13 cellular contexts compared by ENCODE assay signal in genomic region chr9:93456504-93456903, GRCh38. TPM values are rescaled to one million over a fixed set of nuclear protein-coding genes. Genes with fewer than 3 reads are reported as not detected.
DNase-seq lines count a peak whose midpoint lies in the region; ATAC-seq, FAIRE-seq and TF ChIP-seq lines count a peak whose summit lies in the region.
"Had no signal": no experiment of that assay in that cellular context is flagged by ENCODE, and none has a peak within 500 bp of the region (broad histone marks: within the 10 kb centered on the region; RNA-seq: fewer than 3 reads in every experiment).

No MANE protein-coding gene starts in this region.

- dilution Hi-C loops in keratinocyte (cut with MboI; ENCODE audit: extremely low pct_ligation_motif_present, low sequenced_read_pairs), result no loop called here

- POLR2A ChIA-PET in HEK293 (lab: Yijun Ruan, JAX), result no interaction called here

- peak overlapping the region; percentile 38 for H3K4me2 ChIP-seq in keratinocyte (ENCODE audit: control insufficient read depth, extremely low read depth, insufficient read depth, low read depth, low read length)

- H3K4me3 Mint-ChIP-seq in CD14-positive monocyte, result no peak overlapping the region
- H3K4me3 Mint-ChIP-seq in T-helper 2 cell treated with Interferon-gamma antibody and Interleukin-4, amounts not matched to agents 5 μg/mL and 100 μg/mL, for 36 hours, result peak overlapping the region; percentile 54

- H3K27ac ChIP-seq in HEK293 (ENCODE audit: extremely low read depth, low read depth, low read length) (no peak overlapping the region), keratinocyte (ENCODE audit: control insufficient read depth, insufficient read depth, low read length) (no peak overlapping the region)
- H3K27ac ChIP-seq: foreskin keratinocyte had no signal

- peaks cover 0 to 2% (median 0%) of the 10 kb centered on the region in 7 donors for H3K9me3 Mint-ChIP-seq in CD14-positive monocyte
- no peaks in the 10 kb centered on the region for H3K9me3 Mint-ChIP-seq in T-helper 2 cell treated with Interferon-gamma antibody and Interleukin-4, amounts not matched to agents 5 μg/mL and 100 μg/mL, for 36 hours

- peaks cover 15% of the 10 kb centered on the region for H4K20me1 ChIP-seq in keratinocyte (ENCODE audit: control insufficient read depth, extremely low read depth, insufficient read depth, low read length)

- peaks cover 94% of the 10 kb centered on the region for H3K79me2 ChIP-seq in keratinocyte (ENCODE audit: control insufficient read depth, insufficient read depth, low read length)

- intact Hi-C loops in CD14-positive monocyte (cut with micrococcal nuclease), result loop anchor here (10.0 kb wide), 2 partner anchors 362 to 492 kb away; partner anchors contain the start of gene CARD19 (in 2 of the 2)

- H2AFZ ChIP-seq in keratinocyte (ENCODE audit: control insufficient read depth, low read length), result no peak overlapping the region

- H3K27me3 ChIP-seq in keratinocyte (ENCODE audit: control insufficient read depth, extremely low read depth, insufficient read depth, low read length), result no peaks in the 10 kb centered on the region
- H3K27me3 ChIP-seq: foreskin keratinocyte had no signal

- H3K36me3 Mint-ChIP-seq in CD14-positive monocyte, result peaks cover 15 to 16% of the 10 kb centered on the region in 2 donors
- peaks cover 53% of the 10 kb centered on the region for H3K36me3 Mint-ChIP-seq in T-helper 2 cell treated with Interferon-gamma antibody and Interleukin-4, amounts not matched to agents 5 μg/mL and 100 μg/mL, for 36 hours (ENCODE audit: low read depth)

- H3K27me3 Mint-ChIP-seq in CD14-positive monocyte (ENCODE audit: low read depth in 3 of 3), result no peaks in the 10 kb centered on the region
- no peaks in the 10 kb centered on the region for H3K27me3 Mint-ChIP-seq in T-helper 2 cell treated with Interferon-gamma antibody and Interleukin-4, amounts not matched to agents 5 μg/mL and 100 μg/mL, for 36 hours (ENCODE audit: low read depth)

- H3K9ac ChIP-seq in keratinocyte (ENCODE audit: control insufficient read depth, extremely low read depth, insufficient read depth, low read length), result no peak overlapping the region

- H3K4me1 ChIP-seq in HEK293 (ENCODE audit: control insufficient read depth, insufficient read depth, low read length) (peaks cover 10% of the 10 kb centered on the region), keratinocyte (ENCODE audit: control insufficient read depth, extremely low read depth, insufficient read depth, low read length) (peaks cover 34% of the 10 kb centered on the region)

- FAIRE-seq in keratinocyte (lab: Jason Lieb, UNC) (no peak), urothelium cell line (lab: Jason Lieb, UNC) (no peak)

- DNase-seq in CD14-positive monocyte (ENCODE audit: low spot score) (no peak), keratinocyte (ENCODE audit: low read depth, low spot score) (no peak), urothelium cell line (ENCODE audit: low spot score) (no peak), OCI-M1 (lab: John Stamatoyannopoulos, UW) (no peak), hippocampal formation (lab: John Stamatoyannopoulos, UW) (no peak)
- no peak for DNase-seq in T-helper 2 cell treated with Interferon-gamma antibody and Interleukin-4, amounts not matched to agents 5 μg/mL and 100 μg/mL, for 36 hours (ENCODE audit: low spot score)
- DNase-seq: activated effector memory CD4-positive, alpha-beta T cell treated with anti-CD3 and anti-CD28 coated beads, Interleukin-2, amount 50 U/mL, for 16 hours; cortex of kidney; foreskin keratinocyte; NCI-H1105 treated with DMSO at 0.1 percent for 48 hours; substantia nigra had no signal

- H3K9me3 ChIP-seq in HEK293 (ENCODE audit: control insufficient read depth, insufficient read depth, low read depth, low read length) (no peaks in the 10 kb centered on the region), keratinocyte (ENCODE audit: control insufficient read depth, low read depth, low read length) (no peaks in the 10 kb centered on the region)

- TF ChIP-seq CTCF in CD14-positive monocyte (IDR thresholded peaks at IDR 0.05) (no peak), HEK293 (tag by site-specific recombination; IDR thresholded peaks at IDR 0.05) (no peak), keratinocyte (optimal IDR thresholded peaks at IDR 0.05 in 1 of 3, IDR thresholded peaks at IDR 0.05 in 1 of 3, conservative IDR thresholded peaks at IDR 0.05 in 1 of 3; ENCODE audit: extremely low read depth in 1 of 3, insufficient read depth in 2 of 3, low read length in 3 of 3) (no peak)

- no peaks in the 10 kb centered on the region for H3K9me1 ChIP-seq in keratinocyte (ENCODE audit: control insufficient read depth, extremely low read depth, insufficient read depth, low read length)

- peak overlapping the region; percentile 79 to 90 (median 86) for H3K27ac Mint-ChIP-seq in CD14-positive monocyte
- H3K27ac Mint-ChIP-seq in T-helper 2 cell treated with Interferon-gamma antibody and Interleukin-4, amounts not matched to agents 5 μg/mL and 100 μg/mL, for 36 hours, result peak overlapping the region; percentile 67

- H3K4me1 Mint-ChIP-seq in CD14-positive monocyte, result peaks cover 69% of the 10 kb centered on the region
- peaks cover 63% of the 10 kb centered on the region for H3K4me1 Mint-ChIP-seq in T-helper 2 cell treated with Interferon-gamma antibody and Interleukin-4, amounts not matched to agents 5 μg/mL and 100 μg/mL, for 36 hours (ENCODE audit: low read depth)

- H3K36me3 ChIP-seq in HEK293 (ENCODE audit: control insufficient read depth in 2 of 2, insufficient read depth in 1 of 2, low read length in 2 of 2), result peaks cover 0 to 8% of the 10 kb centered on the region in 2 experiments; a peak in 1 of 3 replicates
- H3K36me3 ChIP-seq in keratinocyte (ENCODE audit: control insufficient read depth in 2 of 2, extremely low read depth in 1 of 2, insufficient read depth in 2 of 2, low read length in 2 of 2), result peaks cover 2 to 4% of the 10 kb centered on the region in 2 experiments

- ATAC-seq in HG02763 (IDR thresholded peaks at IDR 0.05; ENCODE audit: unreplicated experiment), result no peak
- ATAC-seq: foreskin keratinocyte had no signal

- no peak overlapping the region for H3K4me3 ChIP-seq in HEK293 (ENCODE audit: low read depth, low read length)
- no peak overlapping the region for H3K4me3 ChIP-seq in keratinocyte (ENCODE audit: control insufficient read depth in 2 of 3, extremely low read depth in 1 of 3, insufficient read depth in 2 of 3, low read depth in 1 of 3, low read length in 3 of 3)

- CTCF ChIA-PET in HEK293 (lab: Yijun Ruan, JAX), result interaction anchor here (0.6 to 1.0 kb wide), 2 partner anchors 27 to 40 kb away, joined by 3 to 4 read pairs; no protein-coding TSS in a partner anchor

TF ChIP-seq in HEK293, 187 proteins besides CTCF, POLR2A, EP300 and RAD21:
- TF ChIP-seq ZNF280C (tag by site-specific recombination; IDR thresholded peaks at IDR 0.05) (no peak), ZNF274 (IDR thresholded peaks at IDR 0.05; ENCODE audit: low read length) (no peak), ZNF274 (tag by site-specific recombination; IDR thresholded peaks at IDR 0.05; ENCODE audit: borderline replicate concordance) (no peak), ZNF658 (tag by site-specific recombination; IDR thresholded peaks at IDR 0.05) (no peak), ZNF837 (tag by site-specific recombination; IDR thresholded peaks at IDR 0.05) (no peak), ZNF664 (tag by site-specific recombination; IDR thresholded peaks at IDR 0.05) (peak; percentile 82)

RNA-seq across cellular contexts. Expression of gene FAM120AOS, which starts 3.1 kb away (rescaled TPM):
- 10 to 100 TPM; 41.6 to 47.7 TPM for polyA plus RNA-seq in CD14-positive monocyte
- polyA plus RNA-seq in keratinocyte, result 15.6 to 18.6 TPM (median 16.1 TPM) in 3 replicates
- 8.2 TPM for polyA plus RNA-seq in keratinocyte (2011; ENCODE audit: low read depth)
- polyA plus RNA-seq in keratinocyte (2011; cell fraction: cytosol; rRNA removed), result 11.9 and 20.7 TPM in 2 replicates
- polyA plus RNA-seq in keratinocyte (2011; cell fraction: nucleus; rRNA removed), result 12.7 and 14.1 TPM in 2 replicates
- 11.6 and 13.0 TPM in 2 replicates for polyA plus RNA-seq in keratinocyte (2012; ENCODE audit: low replicate concordance)
- 4.4 to 11.1 TPM (median 8.6 TPM) in 3 replicates for polyA minus RNA-seq in keratinocyte
- 9.8 TPM for polyA minus RNA-seq in keratinocyte (2011; cell fraction: cytosol; rRNA and poly(A)+ RNA removed)
- polyA minus RNA-seq in keratinocyte (2011; cell fraction: nucleus; rRNA and poly(A)+ RNA removed), result 4.3 and 5.7 TPM in 2 replicates

RNA-seq across cellular contexts. Expression of gene FAM120A, which starts 5.0 kb away (rescaled TPM):
- polyA plus RNA-seq in CD14-positive monocyte (10 to 100 TPM; 10.4 to 12.7 TPM), keratinocyte (51.6 to 88.3 TPM (median 79.2 TPM) in 3 replicates)
- polyA plus RNA-seq in keratinocyte (2011; ENCODE audit: low read depth), result 17.0 TPM
- polyA plus RNA-seq in keratinocyte (2011; cell fraction: cytosol; rRNA removed), result 67.8 and 81.6 TPM in 2 replicates
- 78.2 and 93.4 TPM in 2 replicates for polyA plus RNA-seq in keratinocyte (2011; cell fraction: nucleus; rRNA removed)
- polyA plus RNA-seq in keratinocyte (2012; ENCODE audit: low replicate concordance), result 28.9 and 92.0 TPM in 2 replicates
- 161 to 235 TPM (median 181 TPM) in 3 replicates for polyA minus RNA-seq in keratinocyte
- 184 TPM for polyA minus RNA-seq in keratinocyte (2011; cell fraction: cytosol; rRNA and poly(A)+ RNA removed)
- polyA minus RNA-seq in keratinocyte (2011; cell fraction: nucleus; rRNA and poly(A)+ RNA removed), result 108 and 148 TPM in 2 replicates
